In the genomic region with DNA sequence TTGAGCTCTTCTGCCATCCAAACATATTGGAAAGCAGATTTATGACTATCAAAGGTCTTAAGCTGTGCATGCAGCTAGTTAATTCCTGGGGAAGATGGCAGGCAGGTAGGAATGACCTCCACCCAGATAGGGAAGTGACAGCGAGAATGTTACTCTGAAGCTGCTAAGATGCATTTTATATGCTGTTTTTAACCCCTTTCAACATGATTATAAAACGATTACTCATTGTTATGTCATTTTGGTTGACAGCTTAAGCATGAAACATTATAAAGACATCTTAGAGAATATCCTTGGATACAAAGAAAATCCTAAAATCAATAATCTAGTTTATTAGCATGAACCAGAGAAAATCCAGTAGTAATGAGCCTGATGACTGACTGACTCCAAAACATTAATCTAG, we compare ENCODE assay signal across 28 cellular contexts.
"Had no signal": no experiment of that assay in that cellular context is flagged by ENCODE, and none has a peak within 500 bp of the region (broad histone marks: within the 10 kb centered on the region; RNA-seq: fewer than 3 reads in every experiment).

No MANE protein-coding gene starts in this region.

- DNase-seq: activated CD4-positive, alpha-beta memory T cell treated with anti-CD3 and anti-CD28 coated beads, Interleukin-2, amount 10 ng/mL, durations not matched to agents 7 days and 5 days; activated CD4-positive, alpha-beta T cell treated with anti-CD3 and anti-CD28 coated beads for 36 hours; activated CD4-positive, alpha-beta T cell treated with anti-CD3 and anti-CD28 coated beads, Interleukin-2, amount 10 ng/mL, durations not matched to agents 7 days and 5 days; activated CD4-positive, alpha-beta T cell treated with anti-CD3 and anti-CD28 coated beads, Interleukin-2, amount 50 U/mL, for 4 hours; activated CD4-positive, CD25-positive, alpha-beta regulatory T cell; activated CD4-positive, CD25-positive, alpha-beta regulatory T cell treated with anti-CD3 and anti-CD28 coated beads, Interleukin-2, amount 50 U/mL, for 72 hours; activated CD8-positive, alpha-beta memory T cell treated with anti-CD3 and anti-CD28 coated beads, Interleukin-2, amount 50 U/mL, for 48 hours; activated gamma-delta T cell; activated naive CD4-positive, alpha-beta T cell; activated naive CD4-positive, alpha-beta T cell treated with anti-CD3 and anti-CD28 coated beads, Interleukin-2, amount 10 ng/mL, durations not matched to agents 7 days and 5 days; activated naive CD8-positive, alpha-beta T cell treated with anti-CD3 and anti-CD28 coated beads, Interleukin-2, amount 10 ng/mL, durations not matched to agents 7 days and 5 days; activated T-cell treated with anti-CD3 and anti-CD28 coated beads for 4 hours; activated T-cell treated with anti-CD3 and anti-CD28 coated beads, Interleukin-2, amount 50 U/mL, for 24 hours; activated T-cell treated with anti-CD3 and anti-CD28 coated beads, Interleukin-2, amount 50 U/mL, for 72 hours; central memory CD4-positive, alpha-beta T cell; cerebellar nuclear complex; colonic mucosa; effector CD8-positive, alpha-beta T cell; erythroblast; foreskin keratinocyte; gastrocnemius medialis; glutamatergic neuron; heart left ventricle; T-helper 2 cell had no signal

- H3K27ac ChIP-seq: breast epithelium, cardiac muscle cell, colonic mucosa, esophagus muscularis mucosa, foreskin keratinocyte, gastrocnemius medialis, heart left ventricle had no signal

- H3K4me3 ChIP-seq: ascending aorta, breast epithelium, cardiac muscle cell, colonic mucosa, esophagus muscularis mucosa, gastrocnemius medialis, heart left ventricle had no signal

- H3K36me3 ChIP-seq: ascending aorta, breast epithelium, cardiac muscle cell, colonic mucosa, esophagus muscularis mucosa, gastrocnemius medialis, heart left ventricle had no signal

- H3K4me1 ChIP-seq: breast epithelium, colonic mucosa, foreskin keratinocyte had no signal

- H3K27me3 ChIP-seq: ascending aorta, breast epithelium, cardiac muscle cell, colonic mucosa, esophagus muscularis mucosa, foreskin keratinocyte, gastrocnemius medialis, heart left ventricle had no signal

- H3K9me3 ChIP-seq: ascending aorta, breast epithelium, colonic mucosa, esophagus muscularis mucosa, gastrocnemius medialis, heart left ventricle had no signal
